ENCODE assay signal across 4 cellular contexts in the genomic region with DNA sequence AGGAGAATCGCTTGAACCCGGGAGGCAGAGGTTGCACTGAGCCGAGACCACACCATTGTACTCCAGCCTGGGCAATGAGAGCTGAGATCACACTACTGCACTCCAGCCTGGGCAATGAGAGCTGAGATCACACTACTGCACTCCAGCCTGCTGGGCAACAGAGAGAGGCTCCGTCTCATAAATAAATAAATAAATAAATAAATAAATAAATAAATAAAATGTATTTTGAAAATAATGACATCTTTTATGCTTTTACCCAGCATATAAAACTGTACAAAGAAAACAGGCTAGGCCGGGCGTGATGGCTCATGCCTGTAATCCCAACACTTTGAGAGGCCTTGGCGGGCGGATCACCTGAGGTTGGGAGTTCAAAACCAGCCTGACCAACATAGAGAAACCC. TPM values are rescaled to one million over a fixed set of nuclear protein-coding genes. Genes with fewer than 3 reads are reported as not detected.
A peak's percentile ranks its signal among the peaks of the same experiment; 100 is the strongest.
DNase-seq lines count a peak whose midpoint lies in the region; ATAC-seq, FAIRE-seq and TF ChIP-seq lines count a peak whose summit lies in the region.
"Not testable (repeated sequence)": the region's sequence is repeated elsewhere in the genome, so short reads cannot be mapped to it uniquely, and the experiment has no call there.

No MANE protein-coding gene starts in this region.

- H3K27ac ChIP-seq in A549; HEK293 (ENCODE audit: extremely low read depth, low read depth, low read length): not testable (repeated sequence)

- not testable (repeated sequence) for H3K4me3 ChIP-seq in A549; HEK293 (ENCODE audit: low read depth, low read length)

- CTCF ChIA-PET in A549 (lab: Yijun Ruan, JAX) = interaction anchor here (0.9 kb wide), 1 partner anchor 193 kb away, joined by 3 read pairs; no protein-coding TSS in a partner anchor
- CTCF ChIA-PET in HEK293 (lab: Yijun Ruan, JAX) = not testable (repeated sequence)

- not testable (repeated sequence) for H3K9me3 ChIP-seq in A549; HEK293 (ENCODE audit: control insufficient read depth, insufficient read depth, low read depth, low read length); T-helper 17 cell (ENCODE audit: control insufficient read depth, low read length, poor library complexity, severe bottlenecking)

- not testable (repeated sequence) for H3K36me3 Mint-ChIP-seq in T-helper 17 cell (ENCODE audit: low read depth)
- peaks cover 45% of the 10 kb centered on the region for H3K36me3 Mint-ChIP-seq in activated T-helper 17 cell treated with anti-CD3 and anti-CD28 coated beads, Interleukin-2, amount 50 U/mL, for 72 hours (ENCODE audit: low read depth)

- not testable (repeated sequence) for FAIRE-seq in A549 (lab: Jason Lieb, UNC)

- H3K4me2 ChIP-seq in A549 = not testable (repeated sequence)

- POLR2A ChIA-PET in A549 (lab: Yijun Ruan, JAX); HEK293 (lab: Yijun Ruan, JAX): not testable (repeated sequence)

- not testable (repeated sequence) for TF ChIP-seq CTCF in A549 (IDR thresholded peaks at IDR 0.05); HEK293 (tag by site-specific recombination; IDR thresholded peaks at IDR 0.05)

- not testable (repeated sequence) for H3K4me3 Mint-ChIP-seq in T-helper 17 cell; activated T-helper 17 cell treated with anti-CD3 and anti-CD28 coated beads, Interleukin-2, amount 50 U/mL, for 72 hours

- peaks cover 6 to 10% of the 10 kb centered on the region in 2 experiments; a peak in 2 of 3 replicates for H3K36me3 ChIP-seq in HEK293 (ENCODE audit: control insufficient read depth in 2 of 2, insufficient read depth in 1 of 2, low read length in 2 of 2)

- not testable (repeated sequence) for H3K27me3 Mint-ChIP-seq in T-helper 17 cell; activated T-helper 17 cell treated with anti-CD3 and anti-CD28 coated beads, Interleukin-2, amount 50 U/mL, for 72 hours

- not testable (repeated sequence) for DNase-seq in A549 (ENCODE audit: low read depth in 1 of 2, low spot score in 1 of 2); T-helper 17 cell

- not testable (repeated sequence) for H3K4me1 ChIP-seq in A549
- peaks cover 12% of the 10 kb centered on the region for H3K4me1 ChIP-seq in HEK293 (ENCODE audit: control insufficient read depth, insufficient read depth, low read length)

- not testable (repeated sequence) for ATAC-seq in A549; T-helper 17 cell; activated T-helper 17 cell treated with anti-CD3 and anti-CD28 coated beads, Interleukin-2, amount 50 U/mL, for 72 hours (replicated peaks)

- not testable (repeated sequence) for H3K9me3 Mint-ChIP-seq in activated T-helper 17 cell treated with anti-CD3 and anti-CD28 coated beads, Interleukin-2, amount 50 U/mL, for 72 hours

- not testable (repeated sequence) for TF ChIP-seq RAD21 in A549 (conservative IDR thresholded peaks at IDR 0.05 in 1 of 2, IDR thresholded peaks at IDR 0.05 in 1 of 2)

- 99% methylated on average over 8 of the region's 8 CpGs for WGBS in A549 (ENCODE audit: missing lambda C conversion rate)

- not testable (repeated sequence) for TF ChIP-seq EP300 in A549 (IDR thresholded peaks at IDR 0.05)

- H3K4me1 Mint-ChIP-seq in T-helper 17 cell = peaks cover 16% of the 10 kb centered on the region
- H3K4me1 Mint-ChIP-seq in activated T-helper 17 cell treated with anti-CD3 and anti-CD28 coated beads, Interleukin-2, amount 50 U/mL, for 72 hours = peaks cover 18% of the 10 kb centered on the region

- peak overlapping the region; percentile 39 for H3K27ac Mint-ChIP-seq in T-helper 17 cell
- H3K27ac Mint-ChIP-seq in activated T-helper 17 cell treated with anti-CD3 and anti-CD28 coated beads, Interleukin-2, amount 50 U/mL, for 72 hours = peak overlapping the region; percentile 33

- not testable (repeated sequence) for TF ChIP-seq POLR2A in A549 (IDR thresholded peaks at IDR 0.05; ENCODE audit: low read length)

TF ChIP-seq in A549, 52 proteins besides CTCF, POLR2A, EP300 and RAD21:
- peak; percentile 54 for TF ChIP-seq ZC3H11A (IDR thresholded peaks at IDR 0.05)
TF ChIP-seq in A549: peak in this region for 1; not testable (repeated sequence) for 51.

TF ChIP-seq in HEK293, 187 proteins besides CTCF, POLR2A, EP300 and RAD21 (continues in another document):
- peak; percentile 90 for TF ChIP-seq ZNF394 (tag by site-specific recombination; IDR thresholded peaks at IDR 0.05; ENCODE audit: borderline replicate concordance)
- TF ChIP-seq ZBTB11 (tag by site-specific recombination; conservative IDR thresholded peaks at IDR 0.05; ENCODE audit: low read depth) = peak; percentile 61
- peak; percentile 41; the same call in 1 of the 2 replicates for TF ChIP-seq ZNF555 (tag by site-specific recombination; conservative IDR thresholded peaks at IDR 0.05)
- 0 out of 2 replicates have a peak, but pooled peaks have one; percentile 36 for TF ChIP-seq ZFP37 (tag by site-specific recombination; IDR thresholded peaks at IDR 0.05)
- TF ChIP-seq ZNF140 (tag by site-specific recombination; IDR thresholded peaks at IDR 0.05) = peak; percentile 41; the same call in 1 of the 2 replicates
- TF ChIP-seq ZNF623 (tag by site-specific recombination; IDR thresholded peaks at IDR 0.05) = peak; percentile 68
- TF ChIP-seq ZXDB (tag by site-specific recombination; IDR thresholded peaks at IDR 0.05) = peak; percentile 61
- TF ChIP-seq ZNF426 (tag by site-specific recombination; IDR thresholded peaks at IDR 0.05) = peak; percentile 62
- TF ChIP-seq ZNF433 (tag by site-specific recombination; IDR thresholded peaks at IDR 0.05; ENCODE audit: low read depth) = 0 out of 2 replicates have a peak, but pooled peaks have one; percentile 3

RNA-seq across cellular contexts. Expression of gene TRAPPC8, which starts 8.2 kb away (rescaled TPM):
- polyA plus RNA-seq in A549 (2011; rRNA removed) = 41.8 and 58.8 TPM in 2 replicates
- polyA plus RNA-seq in A549 (2012; cell fraction: cytosol; rRNA removed) = 8.9 and 10.4 TPM in 2 replicates
- polyA plus RNA-seq in A549 (2012; cell fraction: nucleus; rRNA removed) = 9.2 and 15.3 TPM in 2 replicates
- 12.0 to 12.4 TPM (median 12.2 TPM) in 3 replicates for polyA plus RNA-seq in A549 (2017; fragmentation: RNase III; extraction: RNeasy Plus Mini Kit Qiagen cat#74134 plus additional on column Dnase treatment)
- polyA minus RNA-seq in A549 (2011; rRNA and poly(A)+ RNA removed) = 41.0 and 45.4 TPM in 2 replicates
- 10 to 100 TPM; 29.2 to 34.1 TPM for total RNA-seq in T-helper 17 cell
- 10 to 100 TPM; 30.6 to 36.5 TPM for total RNA-seq in activated T-helper 17 cell treated with anti-CD3 and anti-CD28 coated beads, Interleukin-2, amount 50 U/mL, for 72 hours
